Comparison of ENCODE assay signal across 8 cellular contexts in the genomic region with DNA sequence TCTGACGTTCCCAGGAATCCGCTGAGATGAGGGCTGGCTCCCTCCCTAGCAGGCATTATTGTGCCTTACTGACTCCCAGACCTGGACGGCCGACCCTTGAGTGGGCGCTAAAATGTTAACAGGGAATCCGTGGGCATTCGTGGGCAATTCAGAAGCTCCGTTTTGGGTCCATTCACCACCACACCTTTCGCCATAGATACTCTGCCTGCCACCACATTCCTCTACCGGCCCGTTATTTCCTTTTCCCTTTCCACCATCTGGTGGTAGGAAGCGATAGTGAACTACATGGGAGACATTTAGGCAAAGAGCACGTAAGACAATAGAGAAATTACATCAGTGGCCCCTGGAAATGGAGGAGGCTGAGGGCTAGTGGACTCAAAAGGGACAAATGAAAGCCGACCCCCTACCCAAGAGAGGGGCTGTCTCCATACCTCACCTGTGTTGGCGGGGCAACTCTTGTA. TPM values are rescaled to one million over a fixed set of nuclear protein-coding genes. Genes with fewer than 3 reads are reported as not detected.
DNase-seq lines count a peak whose midpoint lies in the region; ATAC-seq, FAIRE-seq and TF ChIP-seq lines count a peak whose summit lies in the region.

No MANE protein-coding gene starts in this region.

- FAIRE-seq in GM12891 (lab: Jason Lieb, UNC) = peak; percentile 94

- no peak for TF ChIP-seq EP300 in transverse colon (IDR thresholded peaks at IDR 0.05; ENCODE audit: low read depth)

- ATAC-seq in HG02973 (IDR thresholded peaks at IDR 0.05; ENCODE audit: unreplicated experiment) = no peak

- no peak for TF ChIP-seq POLR2A in GM12891 (IDR thresholded peaks at IDR 0.05; ENCODE audit: low read depth, low read length)
- TF ChIP-seq POLR2A in erythroblast (IDR thresholded peaks at IDR 0.05; ENCODE audit: low read length) = no peak
- TF ChIP-seq POLR2A in transverse colon (IDR thresholded peaks at IDR 0.05) = no peak

- in situ Hi-C loops in transverse colon (cut with MboI; ENCODE audit: low pct_ligation_motif_present in 1 of 4, low pct_unique_long_range_greater_than_20kb in 1 of 4, low sequenced_read_pairs in 3 of 4) = loop anchor here (10.0 to 25.0 kb wide), 4 partner anchors 144 to 301 kb away; no protein-coding TSS in a partner anchor

- H3K4me3 ChIP-seq in AG09309 (ENCODE audit: control insufficient read depth, low read depth, low read length) = peak overlapping the region; percentile 53
- H3K4me3 ChIP-seq in mononuclear cell (ENCODE audit: low read length) = peak overlapping the region; percentile 38
- H3K4me3 ChIP-seq in transverse colon = peak overlapping the region in 3 of 4 donors; percentile 53 to 92 (median 82)

- TF ChIP-seq CTCF in AG09309 (IDR thresholded peaks at IDR 0.05; ENCODE audit: control insufficient read depth, insufficient read depth, low read depth, low read length, missing control alignments) (peak; percentile 63), transverse colon (IDR thresholded peaks at IDR 0.05) (peak; percentile 43 to 73 (median 46))

- no peaks in the 10 kb centered on the region for H3K36me3 ChIP-seq in transverse colon

- H3K27me3 ChIP-seq in mononuclear cell (ENCODE audit: insufficient read depth, low read length) = no peaks in the 10 kb centered on the region
- no peaks in the 10 kb centered on the region for H3K27me3 ChIP-seq in transverse colon

- H3K27ac ChIP-seq in transverse colon = peak overlapping the region; percentile 67 to 78 (median 76)

- 47% methylated on average over 15 of the region's 15 CpGs; no CpG with 5 or more reads in 1 of the 2 donors for WGBS in transverse colon (ENCODE audit: low coverage in 1 of 2), 2 donors

- DNase-seq in AG09309 (ENCODE audit: low read depth) (peak; percentile 38), GM12891 (ENCODE audit: insufficient read length, low spot score) (no peak), NCI-H2171 treated with DMSO at 0.1 percent for 48 hours (lab: John Stamatoyannopoulos, UW) (peak; percentile 60), erythroblast (lab: John Stamatoyannopoulos, UW) (peak; percentile 63 to 71), transverse colon (no peak)
- DNase-seq in activated CD4-positive, alpha-beta T cell treated with anti-CD3 and anti-CD28 coated beads for 4 hours = peak; percentile 22 to 35

- peaks cover 36% of the 10 kb centered on the region for H3K4me1 ChIP-seq in mononuclear cell (ENCODE audit: insufficient read depth, low read length)
- H3K4me1 ChIP-seq in transverse colon = peaks cover 0 to 4% (median 0%) of the 10 kb centered on the region in 4 donors

- intact Hi-C loops in transverse colon (cut with DNase I; ENCODE audit: low total_unique reads) = loop anchor here (10.0 kb wide), 1 partner anchor 344 kb away; no protein-coding TSS in a partner anchor

- H3K9me3 ChIP-seq in mononuclear cell (ENCODE audit: low read depth, low read length) (no peaks in the 10 kb centered on the region), transverse colon (no peaks in the 10 kb centered on the region)

TF ChIP-seq in GM12891, 5 proteins besides CTCF, POLR2A, EP300 and RAD21:
- no peak for TF ChIP-seq PAX5 (IDR thresholded peaks at IDR 0.05; ENCODE audit: insufficient read depth, low read length, severe bottlenecking)
- TF ChIP-seq SPI1 (IDR thresholded peaks at IDR 0.05; ENCODE audit: low read depth, low read length) = no peak
- no peak for TF ChIP-seq TAF1 (IDR thresholded peaks at IDR 0.05; ENCODE audit: low read depth, low read length)
- TF ChIP-seq POLR2AphosphoS5 (IDR thresholded peaks at IDR 0.05; ENCODE audit: low read depth, low read length) = no peak
- TF ChIP-seq POU2F2 (IDR thresholded peaks at IDR 0.05; ENCODE audit: low read depth, low read length) = no peak
TF ChIP-seq in GM12891: peak in this region for 0.

RNA-seq across cellular contexts. Expression of gene SH3KBP1, which starts 1.0 kb away (rescaled TPM):
- 103 TPM for polyA plus RNA-seq in GM12891 (2012; ENCODE audit: low read depth, missing spikeins)
- total RNA-seq in mononuclear cell = 58.2 TPM
- 10 to 100 TPM; 15.0 to 62.9 (median 29.9) TPM for total RNA-seq in transverse colon

Comparison
In these comparisons a context has a peak if more than half of its experiments do, and no peak if none do; other contexts are left out.
1. DNase-seq: peak in AG09309 (single experiment), NCI-H2171 treated with DMSO at 0.1 percent for 48 hours (single experiment), activated CD4-positive, alpha-beta T cell treated with anti-CD3 and anti-CD28 coated beads for 4 hours (2 of 2) and erythroblast (2 of 2); none in GM12891 (single experiment) and transverse colon (single experiment).
2. Peak in every context shown above with its lines, with median percentiles within 50 percentile points of each other: H3K4me3 ChIP-seq.